7 cellular contexts compared by ENCODE assay signal in genomic region chr6:33248932-33249731, GRCh38.
DNase-seq lines count a peak whose midpoint lies in the region; ATAC-seq and TF ChIP-seq lines count a peak whose summit lies in the region.

No MANE protein-coding gene starts in this region.

- H3K4me3 ChIP-seq in astrocyte of the cerebellum (ENCODE audit: low read depth, low read length) (peak overlapping the region; percentile 45), rectal smooth muscle tissue (ENCODE audit: low read length) (peak overlapping the region; percentile 88)

- peak overlapping the region; percentile 91 for H3K27ac ChIP-seq in rectal smooth muscle tissue (ENCODE audit: low read depth, low read length)

- ATAC-seq in GM18499 (IDR thresholded peaks at IDR 0.05; ENCODE audit: insufficient read depth, unreplicated experiment) (peak; percentile 66), HG02943 (IDR thresholded peaks at IDR 0.05; ENCODE audit: low read depth, unreplicated experiment) (peak; percentile 80)

- H3K27me3 ChIP-seq in rectal smooth muscle tissue (ENCODE audit: control insufficient read depth, insufficient read depth, low read length), result no peaks in the 10 kb centered on the region

- H3K9ac ChIP-seq in rectal smooth muscle tissue (ENCODE audit: low read length), result peak overlapping the region; percentile 91

- H3K4me1 ChIP-seq in rectal smooth muscle tissue (ENCODE audit: control insufficient read depth, insufficient read depth, low read length), result peaks cover 12% of the 10 kb centered on the region

- no peak for TF ChIP-seq CTCF in astrocyte of the cerebellum (IDR thresholded peaks at IDR 0.05; ENCODE audit: low read depth, low read length, missing control alignments)

- H3K36me3 ChIP-seq in rectal smooth muscle tissue (ENCODE audit: control insufficient read depth, insufficient read depth, low read length), result no peaks in the 10 kb centered on the region

- in situ Hi-C loops in astrocyte of the cerebellum (cut with HindIII; ENCODE audit: low sequenced_read_pairs), result no loop called here

- DNase-seq in NCI-H187 treated with DMSO at 0.1 percent for 48 hours (lab: John Stamatoyannopoulos, UW), result peak; percentile 94
- DNase-seq in T-helper 22 cell (ENCODE audit: low read depth), result peak; percentile 96
- peak; percentile 98 for DNase-seq in astrocyte of the cerebellum (ENCODE audit: low read depth)
- DNase-seq in hepatic stellate cell (ENCODE audit: low spot score), result peak; percentile 89

Comparison
In these comparisons a context has a peak if more than half of its experiments do, and no peak if none do; other contexts are left out.
1. Peak in every context shown above with its lines: DNase-seq, ATAC-seq, H3K4me3 ChIP-seq and H3K27ac ChIP-seq.